In genomic region chr13:67235265-67235664, GRCh38 we compare ENCODE assay signal across 17 cellular contexts.
"Had no signal": no experiment of that assay in that cellular context is flagged by ENCODE, and none has a peak within 500 bp of the region (broad histone marks: within the 10 kb centered on the region; RNA-seq: fewer than 3 reads in every experiment).

No MANE protein-coding gene starts in this region.

- H3K4me1 ChIP-seq: breast epithelium, upper lobe of right lung had no signal

- H3K27me3 ChIP-seq: breast epithelium, upper lobe of right lung had no signal

- DNase-seq: activated CD4-positive, alpha-beta T cell treated with anti-CD3 and anti-CD28 coated beads, Interleukin-2, amount 50 U/mL, for 4 hours; activated effector memory CD4-positive, alpha-beta T cell treated with anti-CD3 and anti-CD28 coated beads, Interleukin-2, amount 50 U/mL, for 16 hours; activated T-cell treated with anti-CD3 and anti-CD28 coated beads, Interleukin-2, amount 50 U/mL, for 72 hours; adrenal gland; cerebellar nuclear complex; cortex of kidney; posterior cingulate gyrus; retina; stimulated activated naive CD8-positive, alpha-beta T cell treated with anti-CD3 and anti-CD28 coated beads, Interleukin-15, Interleukin-2, amounts not matched to agents 100 U/mL and 50 U/mL, for 24 hours; upper lobe of right lung had no signal

- H3K9me3 ChIP-seq: breast epithelium, upper lobe of right lung had no signal

- ATAC-seq: activated naive CD4-positive, alpha-beta T cell treated with anti-CD3 and anti-CD28 coated beads, Interleukin-2, amount 50 U/mL, for 72 hours; activated T-cell treated with anti-CD3 and anti-CD28 coated beads, Interleukin-2, amount 50 U/mL, for 72 hours; natural killer cell treated with Interleukin-12 subunit alpha and Interleukin-12 subunit beta and Interleukin-15 and Interleukin-18, amount 100 ng/mL, for 72 hours; stimulated activated naive CD8-positive, alpha-beta T cell treated with anti-CD3 and anti-CD28 coated beads, Interleukin-15, Interleukin-2, amounts not matched to agents 100 U/mL and 50 U/mL, for 24 hours; upper lobe of right lung had no signal

- H3K27ac ChIP-seq: breast epithelium, skin epidermis, upper lobe of right lung had no signal

- H3K4me3 ChIP-seq: adrenal gland, breast epithelium, lung, skin epidermis, upper lobe of right lung had no signal

- H3K36me3 ChIP-seq: adrenal gland, breast epithelium, upper lobe of right lung had no signal

- FAIRE-seq: astrocyte, TTC549 had no signal
